Comparison of ENCODE assay signal across 2 cellular contexts in genomic region chr20:46995561-46996142, GRCh38.
TF ChIP-seq lines count a peak whose summit lies in the region.

No MANE protein-coding gene starts in this region.

TF ChIP-seq in GM23338, 12 proteins besides CTCF, POLR2A, EP300 and RAD21:
- no peak for TF ChIP-seq NANOG (IDR thresholded peaks at IDR 0.05; ENCODE audit: borderline replicate concordance)
- no peak for TF ChIP-seq EZH2 (IDR thresholded peaks at IDR 0.05; ENCODE audit: low read depth, unreplicated experiment)
- no peak for TF ChIP-seq ZNF462 (CRISPR knock-in tag; IDR thresholded peaks at IDR 0.05)
- no peak for TF ChIP-seq EZH2phosphoT487 (IDR thresholded peaks at IDR 0.05; ENCODE audit: unreplicated experiment)

TF ChIP-seq in H1, 55 proteins besides CTCF, POLR2A, EP300 and RAD21:
- TF ChIP-seq USF2 (IDR thresholded peaks at IDR 0.05; ENCODE audit: low read length) = no peak
- peak; percentile 98 for TF ChIP-seq KDM1A (IDR thresholded peaks at IDR 0.05; ENCODE audit: borderline replicate concordance, low read length)
- TF ChIP-seq HDAC2 (IDR thresholded peaks at IDR 0.05; ENCODE audit: borderline replicate concordance in 1 of 2, low read depth in 2 of 2, low read length in 2 of 2) = peak in 1 of 2 experiments; percentile 86; a peak in 1 of 4 replicates
- peak; percentile 63 for TF ChIP-seq NANOG (IDR thresholded peaks at IDR 0.05; ENCODE audit: insufficient read depth, low read depth, low read length, poor library complexity, severe bottlenecking)
